In the genomic region with DNA sequence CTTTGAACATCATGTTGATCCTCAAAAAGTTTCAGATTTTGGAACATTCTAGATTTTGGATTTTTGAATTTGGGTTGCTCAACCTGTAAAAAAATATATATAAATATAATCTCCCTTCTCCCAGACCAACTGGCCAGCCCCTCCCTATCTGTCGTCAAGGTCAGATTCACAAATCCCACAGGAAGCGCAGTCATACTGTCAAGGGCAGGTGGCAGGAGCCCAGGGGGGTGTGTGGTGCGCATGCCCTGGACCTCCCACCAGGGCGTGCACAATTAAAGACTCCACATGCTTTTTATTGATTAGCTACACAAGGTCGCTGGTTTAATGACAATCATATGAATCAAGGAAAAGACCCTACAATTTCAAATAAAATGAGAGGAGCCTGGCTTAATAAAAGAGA, we compare ENCODE assay signal across 16 cellular contexts.
DNase-seq lines count a peak whose midpoint lies in the region; ATAC-seq and TF ChIP-seq lines count a peak whose summit lies in the region.
"Had no signal": no experiment of that assay in that cellular context is flagged by ENCODE, and none has a peak within 500 bp of the region (broad histone marks: within the 10 kb centered on the region; RNA-seq: fewer than 3 reads in every experiment).

No MANE protein-coding gene starts in this region.

- no peaks in the 10 kb centered on the region for H3K9me3 ChIP-seq in BLaER1 treated with 17β-estradiol and CSF1 and Interleukin-3, amounts not matched to agents 10 nM and 100 nM (replicated peaks in 1 of 11)
- H3K9me3 ChIP-seq in adipocyte (ENCODE audit: control insufficient read depth, low read length) (peaks cover 3% of the 10 kb centered on the region), endodermal cell (ENCODE audit: control insufficient read depth, low read length) (no peaks in the 10 kb centered on the region)

- WGBS in endodermal cell (ENCODE audit: insufficient coverage in 1 of 2, insufficient read length in 1 of 2), 2 experiments: 88 to 100% methylated on average over 1 to 5 of the region's 5 CpGs

- H3K9ac ChIP-seq in BLaER1 treated with 17β-estradiol and CSF1 and Interleukin-3, amounts not matched to agents 10 nM and 100 nM: no peak overlapping the region
- peak overlapping the region; percentile 25 for H3K9ac ChIP-seq in adipocyte (ENCODE audit: low read length)
- H3K9ac ChIP-seq in endodermal cell (ENCODE audit: extremely low read depth, low read length, poor library complexity, severe bottlenecking): no peak overlapping the region

- DNase-seq in NCI-H2107 treated with DMSO at 0.1 percent for 48 hours (lab: John Stamatoyannopoulos, UW; ENCODE audit: unreplicated experiment): peak; percentile 55
- DNase-seq in NCI-H2107 (lab: John Stamatoyannopoulos, UW): no peak
- peak; percentile 97 for DNase-seq in NCI-H146 (lab: John Stamatoyannopoulos, UW)
- DNase-seq in adipocyte (ENCODE audit: low read depth): no peak
- DNase-seq in endodermal cell: no peak
- no peak for DNase-seq in NCI-H2029 treated with DMSO at 0.1 percent for 48 hours (lab: John Stamatoyannopoulos, UW)
- DNase-seq: AML-193, Karpas-422, NCI-H1436, NCI-H2029, NCI-H510A, NCI-H82, OCI-M1 had no signal

- no peaks in the 10 kb centered on the region for H3K27me3 ChIP-seq in BLaER1 treated with 17β-estradiol and CSF1 and Interleukin-3, amounts not matched to agents 10 nM and 100 nM
- H3K27me3 ChIP-seq in adipocyte (replicated peaks; ENCODE audit: control insufficient read depth, insufficient read depth, low read length): peaks cover 9% of the 10 kb centered on the region
- no peaks in the 10 kb centered on the region for H3K27me3 ChIP-seq in endodermal cell (ENCODE audit: control insufficient read depth, insufficient read depth, low read length, poor library complexity, severe bottlenecking)

- H3K36me3 Mint-ChIP-seq in endodermal cell (ENCODE audit: low read depth): no peaks in the 10 kb centered on the region
- H3K36me3 Mint-ChIP-seq: CD14-positive monocyte had no signal

- no peak overlapping the region for H3K27ac Mint-ChIP-seq in endodermal cell
- H3K27ac Mint-ChIP-seq: CD14-positive monocyte had no signal

- no peak for ATAC-seq in GM19463 (IDR thresholded peaks at IDR 0.05; ENCODE audit: unreplicated experiment)

- no peak overlapping the region for H3K4me3 Mint-ChIP-seq in endodermal cell
- H3K4me3 Mint-ChIP-seq: CD14-positive monocyte had no signal

- H3K9me3 Mint-ChIP-seq in endodermal cell: no peaks in the 10 kb centered on the region
- H3K9me3 Mint-ChIP-seq: CD14-positive monocyte had no signal

- H3K4me3 ChIP-seq in BLaER1 treated with 17β-estradiol and CSF1 and Interleukin-3, amounts not matched to agents 10 nM and 100 nM: no peak overlapping the region
- H3K4me3 ChIP-seq in adipocyte (ENCODE audit: low read length) (no peak overlapping the region), endodermal cell (ENCODE audit: low read length) (no peak overlapping the region)

- peaks cover 11% of the 10 kb centered on the region for H3K4me1 Mint-ChIP-seq in endodermal cell
- H3K4me1 Mint-ChIP-seq: CD14-positive monocyte had no signal

- H3K4me1 ChIP-seq in BLaER1 treated with 17β-estradiol and CSF1 and Interleukin-3, amounts not matched to agents 10 nM and 100 nM: peaks cover 0 to 12% (median 10%) of the 10 kb centered on the region in 10 experiments; a peak in 16 of 20 replicates
- H3K4me1 ChIP-seq in adipocyte (ENCODE audit: control insufficient read depth, insufficient read depth, low read length) (peaks cover 31% of the 10 kb centered on the region), endodermal cell (ENCODE audit: control insufficient read depth, insufficient read depth, low read length) (peaks cover 12% of the 10 kb centered on the region)

- TF ChIP-seq CTCF in endodermal cell (conservative IDR thresholded peaks at IDR 0.05): no peak

- no peaks in the 10 kb centered on the region; a peak in 1 of 22 replicates for H4K20me1 ChIP-seq in BLaER1 treated with 17β-estradiol and CSF1 and Interleukin-3, amounts not matched to agents 10 nM and 100 nM

- H3K4me2 ChIP-seq in BLaER1 treated with 17β-estradiol and CSF1 and Interleukin-3, amounts not matched to agents 10 nM and 100 nM: peak overlapping the region in 9 of 11 experiments; percentile 7 to 56 (median 38); a peak in 15 of 22 replicates

- H3K27me3 Mint-ChIP-seq in endodermal cell (ENCODE audit: insufficient read depth): peaks cover 3% of the 10 kb centered on the region

- H3K27ac ChIP-seq in BLaER1 treated with 17β-estradiol and CSF1 and Interleukin-3, amounts not matched to agents 10 nM and 100 nM: no peak overlapping the region
- H3K27ac ChIP-seq in endodermal cell (ENCODE audit: low read depth, low read length): no peak overlapping the region

- H3K36me3 ChIP-seq in BLaER1 treated with 17β-estradiol and CSF1 and Interleukin-3, amounts not matched to agents 10 nM and 100 nM: no peaks in the 10 kb centered on the region
- H3K36me3 ChIP-seq in adipocyte (ENCODE audit: control insufficient read depth, insufficient read depth, low read length, severe bottlenecking) (no peaks in the 10 kb centered on the region), endodermal cell (ENCODE audit: control insufficient read depth, insufficient read depth, low read length) (no peaks in the 10 kb centered on the region)

Comparison
In these comparisons a context has a peak if more than half of its experiments do, and no peak if none do; other contexts are left out.
1. DNase-seq: peak in NCI-H2107 treated with DMSO at 0.1 percent for 48 hours (single experiment) and NCI-H146 (single experiment); none in NCI-H2107 (single experiment), adipocyte (single experiment), endodermal cell (single experiment) and NCI-H2029 treated with DMSO at 0.1 percent for 48 hours (single experiment).